1 cellular context compared by ENCODE assay signal in the genomic region with DNA sequence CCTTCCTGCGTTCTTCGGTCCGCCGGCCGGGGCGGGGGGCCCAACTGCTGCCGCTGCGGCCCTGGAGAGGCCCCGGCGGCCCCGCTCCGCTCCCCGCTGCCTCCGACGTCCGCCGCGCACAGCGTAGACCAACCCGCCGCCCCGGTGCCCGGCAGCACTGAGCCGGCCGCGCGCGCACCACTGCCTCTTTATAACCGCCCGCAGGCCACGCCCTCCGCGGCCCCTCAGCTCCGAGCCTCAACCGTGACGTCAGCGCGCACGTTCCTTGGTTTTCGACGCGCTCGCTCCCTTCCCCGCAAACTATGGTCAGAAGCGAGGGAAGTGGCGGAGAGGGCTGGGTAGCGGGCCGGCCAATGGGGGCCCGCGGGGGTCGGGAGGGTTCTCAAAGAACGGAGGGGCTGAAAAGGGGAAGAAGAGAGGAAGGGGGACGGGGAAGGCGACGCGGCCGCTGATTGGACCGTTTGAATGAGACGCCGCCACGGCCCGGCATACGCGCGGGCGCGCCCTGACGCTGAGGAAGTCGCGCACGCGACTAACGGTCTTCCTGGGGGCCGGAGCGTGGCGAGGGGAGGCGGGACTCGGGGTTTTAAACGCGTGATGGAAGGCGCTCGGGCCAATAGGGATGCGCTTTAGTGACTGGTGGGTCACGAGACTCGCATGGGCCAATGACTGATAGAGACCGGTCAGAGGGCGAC.
TF ChIP-seq lines count a peak whose summit lies in the region.

A gene (minus strand): TSS at position 164 of the 695 bp plus-strand sequence. CDS start 199 bp downstream, outside the sequence.

TF ChIP-seq in HepG2, 621 proteins besides CTCF, POLR2A, EP300 and RAD21 (continued from another document and continues in another):
- TF ChIP-seq ZNF256 (CRISPR knock-in tag; conservative IDR thresholded peaks at IDR 0.05): no peak
- TF ChIP-seq SNRNP70 (IDR thresholded peaks at IDR 0.05; ENCODE audit: low read depth, low read length): no peak
- TF ChIP-seq, protein P1, sequence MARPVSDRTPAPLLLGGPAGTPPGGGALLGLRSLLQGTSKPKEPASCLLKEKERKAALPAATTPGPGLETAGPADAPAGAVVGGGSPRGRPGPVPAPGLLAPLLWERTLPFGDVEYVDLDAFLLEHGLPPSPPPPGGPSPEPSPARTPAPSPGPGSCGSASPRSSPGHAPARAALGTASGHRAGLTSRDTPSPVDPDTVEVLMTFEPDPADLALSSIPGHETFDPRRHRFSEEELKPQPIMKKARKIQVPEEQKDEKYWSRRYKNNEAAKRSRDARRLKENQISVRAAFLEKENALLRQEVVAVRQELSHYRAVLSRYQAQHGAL (CRISPR knock-in tag; IDR thresholded peaks at IDR 0.05; ENCODE audit: not compliant biosample characterization): no peak
- TF ChIP-seq ZNF678 (CRISPR knock-in tag; IDR thresholded peaks at IDR 0.05): 0 out of 2 replicates have a peak, but pooled peaks have one; percentile 67
- no peak; the same call in 1 of the 2 replicates for TF ChIP-seq GATA4 (IDR thresholded peaks at IDR 0.05; ENCODE audit: borderline replicate concordance, low read depth)
- no peak for TF ChIP-seq ZEB1 (IDR thresholded peaks at IDR 0.05; ENCODE audit: insufficient replicate concordance, low read depth)
- TF ChIP-seq SIN3B (IDR thresholded peaks at IDR 0.05; ENCODE audit: low read length): no peak
- TF ChIP-seq, protein P2, sequence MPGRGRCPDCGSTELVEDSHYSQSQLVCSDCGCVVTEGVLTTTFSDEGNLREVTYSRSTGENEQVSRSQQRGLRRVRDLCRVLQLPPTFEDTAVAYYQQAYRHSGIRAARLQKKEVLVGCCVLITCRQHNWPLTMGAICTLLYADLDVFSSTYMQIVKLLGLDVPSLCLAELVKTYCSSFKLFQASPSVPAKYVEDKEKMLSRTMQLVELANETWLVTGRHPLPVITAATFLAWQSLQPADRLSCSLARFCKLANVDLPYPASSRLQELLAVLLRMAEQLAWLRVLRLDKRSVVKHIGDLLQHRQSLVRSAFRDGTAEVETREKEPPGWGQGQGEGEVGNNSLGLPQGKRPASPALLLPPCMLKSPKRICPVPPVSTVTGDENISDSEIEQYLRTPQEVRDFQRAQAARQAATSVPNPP (CRISPR knock-in tag; IDR thresholded peaks at IDR 0.05): peak; percentile 73
- 0 out of 2 replicates have a peak, but pooled peaks have one; percentile 35 for TF ChIP-seq NFKBIZ (CRISPR knock-in tag; IDR thresholded peaks at IDR 0.05)
- peak; percentile 63; the same call in 1 of the 2 replicates for TF ChIP-seq SMAD1 (CRISPR knock-in tag; IDR thresholded peaks at IDR 0.05; ENCODE audit: borderline replicate concordance, low read depth)
- TF ChIP-seq ZBTB7A (CRISPR knock-in tag; IDR thresholded peaks at IDR 0.05): no peak
- peak; percentile 92 for TF ChIP-seq ZBTB21 (CRISPR knock-in tag; IDR thresholded peaks at IDR 0.05)
- TF ChIP-seq ZNF619 (CRISPR knock-in tag; IDR thresholded peaks at IDR 0.05): no peak
- no peak for TF ChIP-seq RFXANK (CRISPR knock-in tag; IDR thresholded peaks at IDR 0.05)
- peak; percentile 35; the same call in 1 of the 2 replicates for TF ChIP-seq ESRRA (CRISPR knock-in tag; IDR thresholded peaks at IDR 0.05; ENCODE audit: low read depth)
- no peak for TF ChIP-seq ZKSCAN1 (IDR thresholded peaks at IDR 0.05; ENCODE audit: low read length)
- TF ChIP-seq, protein P3, sequence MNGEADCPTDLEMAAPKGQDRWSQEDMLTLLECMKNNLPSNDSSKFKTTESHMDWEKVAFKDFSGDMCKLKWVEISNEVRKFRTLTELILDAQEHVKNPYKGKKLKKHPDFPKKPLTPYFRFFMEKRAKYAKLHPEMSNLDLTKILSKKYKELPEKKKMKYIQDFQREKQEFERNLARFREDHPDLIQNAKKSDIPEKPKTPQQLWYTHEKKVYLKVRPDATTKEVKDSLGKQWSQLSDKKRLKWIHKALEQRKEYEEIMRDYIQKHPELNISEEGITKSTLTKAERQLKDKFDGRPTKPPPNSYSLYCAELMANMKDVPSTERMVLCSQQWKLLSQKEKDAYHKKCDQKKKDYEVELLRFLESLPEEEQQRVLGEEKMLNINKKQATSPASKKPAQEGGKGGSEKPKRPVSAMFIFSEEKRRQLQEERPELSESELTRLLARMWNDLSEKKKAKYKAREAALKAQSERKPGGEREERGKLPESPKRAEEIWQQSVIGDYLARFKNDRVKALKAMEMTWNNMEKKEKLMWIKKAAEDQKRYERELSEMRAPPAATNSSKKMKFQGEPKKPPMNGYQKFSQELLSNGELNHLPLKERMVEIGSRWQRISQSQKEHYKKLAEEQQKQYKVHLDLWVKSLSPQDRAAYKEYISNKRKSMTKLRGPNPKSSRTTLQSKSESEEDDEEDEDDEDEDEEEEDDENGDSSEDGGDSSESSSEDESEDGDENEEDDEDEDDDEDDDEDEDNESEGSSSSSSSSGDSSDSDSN (CRISPR knock-in tag; IDR thresholded peaks at IDR 0.05): no peak
- TF ChIP-seq RFX1 (IDR thresholded peaks at IDR 0.05): no peak
- peak; percentile 98 for TF ChIP-seq RBFOX2 (IDR thresholded peaks at IDR 0.05; ENCODE audit: low read depth, low read length)
- peak; percentile 54; the same call in 1 of the 2 replicates for TF ChIP-seq ZNF558 (CRISPR knock-in tag; IDR thresholded peaks at IDR 0.05; ENCODE audit: borderline replicate concordance)
- TF ChIP-seq, protein P4, sequence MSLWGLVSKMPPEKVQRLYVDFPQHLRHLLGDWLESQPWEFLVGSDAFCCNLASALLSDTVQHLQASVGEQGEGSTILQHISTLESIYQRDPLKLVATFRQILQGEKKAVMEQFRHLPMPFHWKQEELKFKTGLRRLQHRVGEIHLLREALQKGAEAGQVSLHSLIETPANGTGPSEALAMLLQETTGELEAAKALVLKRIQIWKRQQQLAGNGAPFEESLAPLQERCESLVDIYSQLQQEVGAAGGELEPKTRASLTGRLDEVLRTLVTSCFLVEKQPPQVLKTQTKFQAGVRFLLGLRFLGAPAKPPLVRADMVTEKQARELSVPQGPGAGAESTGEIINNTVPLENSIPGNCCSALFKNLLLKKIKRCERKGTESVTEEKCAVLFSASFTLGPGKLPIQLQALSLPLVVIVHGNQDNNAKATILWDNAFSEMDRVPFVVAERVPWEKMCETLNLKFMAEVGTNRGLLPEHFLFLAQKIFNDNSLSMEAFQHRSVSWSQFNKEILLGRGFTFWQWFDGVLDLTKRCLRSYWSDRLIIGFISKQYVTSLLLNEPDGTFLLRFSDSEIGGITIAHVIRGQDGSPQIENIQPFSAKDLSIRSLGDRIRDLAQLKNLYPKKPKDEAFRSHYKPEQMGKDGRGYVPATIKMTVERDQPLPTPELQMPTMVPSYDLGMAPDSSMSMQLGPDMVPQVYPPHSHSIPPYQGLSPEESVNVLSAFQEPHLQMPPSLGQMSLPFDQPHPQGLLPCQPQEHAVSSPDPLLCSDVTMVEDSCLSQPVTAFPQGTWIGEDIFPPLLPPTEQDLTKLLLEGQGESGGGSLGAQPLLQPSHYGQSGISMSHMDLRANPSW (CRISPR knock-in tag; IDR thresholded peaks at IDR 0.05; ENCODE audit: borderline replicate concordance): no peak
- TF ChIP-seq TARDBP (CRISPR knock-in tag; IDR thresholded peaks at IDR 0.05): no peak
- no peak; the same call in 1 of the 2 replicates for TF ChIP-seq ELF1 (CRISPR knock-in tag; IDR thresholded peaks at IDR 0.05)
- TF ChIP-seq ZBTB20 (CRISPR knock-in tag; IDR thresholded peaks at IDR 0.05; ENCODE audit: borderline replicate concordance, low read depth): no peak; the same call in 1 of the 2 replicates
- no peak; the same call in 1 of the 2 replicates for TF ChIP-seq HNF4A (CRISPR knock-in tag; IDR thresholded peaks at IDR 0.05)
- peak; percentile 79; the same call in 1 of the 2 replicates for TF ChIP-seq GABPB1 (CRISPR knock-in tag; IDR thresholded peaks at IDR 0.05)
- TF ChIP-seq SP4 (CRISPR knock-in tag; IDR thresholded peaks at IDR 0.05): peak; percentile 77
- TF ChIP-seq NR2F1 (CRISPR knock-in tag; IDR thresholded peaks at IDR 0.05): no peak
- no peak for TF ChIP-seq ZNF530 (CRISPR knock-in tag; IDR thresholded peaks at IDR 0.05; ENCODE audit: low read depth)
- no peak for TF ChIP-seq PLRG1 (conservative IDR thresholded peaks at IDR 0.05)
- TF ChIP-seq, protein P5, sequence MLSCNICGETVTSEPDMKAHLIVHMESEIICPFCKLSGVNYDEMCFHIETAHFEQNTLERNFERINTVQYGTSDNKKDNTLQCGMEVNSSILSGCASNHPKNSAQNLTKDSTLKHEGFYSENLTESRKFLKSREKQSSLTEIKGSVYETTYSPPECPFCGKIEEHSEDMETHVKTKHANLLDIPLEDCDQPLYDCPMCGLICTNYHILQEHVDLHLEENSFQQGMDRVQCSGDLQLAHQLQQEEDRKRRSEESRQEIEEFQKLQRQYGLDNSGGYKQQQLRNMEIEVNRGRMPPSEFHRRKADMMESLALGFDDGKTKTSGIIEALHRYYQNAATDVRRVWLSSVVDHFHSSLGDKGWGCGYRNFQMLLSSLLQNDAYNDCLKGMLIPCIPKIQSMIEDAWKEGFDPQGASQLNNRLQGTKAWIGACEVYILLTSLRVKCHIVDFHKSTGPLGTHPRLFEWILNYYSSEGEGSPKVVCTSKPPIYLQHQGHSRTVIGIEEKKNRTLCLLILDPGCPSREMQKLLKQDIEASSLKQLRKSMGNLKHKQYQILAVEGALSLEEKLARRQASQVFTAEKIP (CRISPR knock-in tag; IDR thresholded peaks at IDR 0.05; ENCODE audit: borderline replicate concordance): no peak
- TF ChIP-seq ZFP36 (IDR thresholded peaks at IDR 0.05; ENCODE audit: borderline replicate concordance, low read depth, low read length, partially characterized antibody): no peak
- TF ChIP-seq HDAC2 (CRISPR knock-in tag; IDR thresholded peaks at IDR 0.05): peak; percentile 37; the same call in 1 of the 2 replicates
- peak; percentile 59; the same call in 1 of the 2 replicates for TF ChIP-seq MED1 (CRISPR knock-in tag; IDR thresholded peaks at IDR 0.05)
- peak; percentile 92 for TF ChIP-seq ATF1 (CRISPR knock-in tag; IDR thresholded peaks at IDR 0.05)
- TF ChIP-seq, protein P6, sequence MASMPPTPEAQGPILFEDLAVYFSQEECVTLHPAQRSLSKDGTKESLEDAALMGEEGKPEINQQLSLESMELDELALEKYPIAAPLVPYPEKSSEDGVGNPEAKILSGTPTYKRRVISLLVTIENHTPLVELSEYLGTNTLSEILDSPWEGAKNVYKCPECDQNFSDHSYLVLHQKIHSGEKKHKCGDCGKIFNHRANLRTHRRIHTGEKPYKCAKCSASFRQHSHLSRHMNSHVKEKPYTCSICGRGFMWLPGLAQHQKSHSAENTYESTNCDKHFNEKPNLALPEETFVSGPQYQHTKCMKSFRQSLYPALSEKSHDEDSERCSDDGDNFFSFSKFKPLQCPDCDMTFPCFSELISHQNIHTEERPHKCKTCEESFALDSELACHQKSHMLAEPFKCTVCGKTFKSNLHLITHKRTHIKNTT (CRISPR knock-in tag; IDR thresholded peaks at IDR 0.05): no peak
- no peak for TF ChIP-seq ZNF17 (CRISPR knock-in tag; IDR thresholded peaks at IDR 0.05)
- peak; percentile 90 for TF ChIP-seq TAF1 (CRISPR knock-in tag; IDR thresholded peaks at IDR 0.05)
- TF ChIP-seq, protein P7, sequence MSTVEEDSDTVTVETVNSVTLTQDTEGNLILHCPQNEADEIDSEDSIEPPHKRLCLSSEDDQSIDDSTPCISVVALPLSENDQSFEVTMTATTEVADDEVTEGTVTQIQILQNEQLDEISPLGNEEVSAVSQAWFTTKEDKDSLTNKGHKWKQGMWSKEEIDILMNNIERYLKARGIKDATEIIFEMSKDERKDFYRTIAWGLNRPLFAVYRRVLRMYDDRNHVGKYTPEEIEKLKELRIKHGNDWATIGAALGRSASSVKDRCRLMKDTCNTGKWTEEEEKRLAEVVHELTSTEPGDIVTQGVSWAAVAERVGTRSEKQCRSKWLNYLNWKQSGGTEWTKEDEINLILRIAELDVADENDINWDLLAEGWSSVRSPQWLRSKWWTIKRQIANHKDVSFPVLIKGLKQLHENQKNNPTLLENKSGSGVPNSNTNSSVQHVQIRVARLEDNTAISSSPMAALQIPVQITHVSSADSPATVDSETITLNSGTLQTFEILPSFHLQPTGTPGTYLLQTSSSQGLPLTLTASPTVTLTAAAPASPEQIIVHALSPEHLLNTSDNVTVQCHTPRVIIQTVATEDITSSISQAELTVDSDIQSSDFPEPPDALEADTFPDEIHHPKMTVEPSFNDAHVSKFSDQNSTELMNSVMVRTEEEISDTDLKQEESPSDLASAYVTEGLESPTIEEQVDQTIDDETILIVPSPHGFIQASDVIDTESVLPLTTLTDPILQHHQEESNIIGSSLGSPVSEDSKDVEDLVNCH (CRISPR knock-in tag; IDR thresholded peaks at IDR 0.05): peak; percentile 86; the same call in 1 of the 2 replicates
- TF ChIP-seq ZNF737 (CRISPR knock-in tag; IDR thresholded peaks at IDR 0.05; ENCODE audit: borderline replicate concordance): no peak
- TF ChIP-seq, protein P8, sequence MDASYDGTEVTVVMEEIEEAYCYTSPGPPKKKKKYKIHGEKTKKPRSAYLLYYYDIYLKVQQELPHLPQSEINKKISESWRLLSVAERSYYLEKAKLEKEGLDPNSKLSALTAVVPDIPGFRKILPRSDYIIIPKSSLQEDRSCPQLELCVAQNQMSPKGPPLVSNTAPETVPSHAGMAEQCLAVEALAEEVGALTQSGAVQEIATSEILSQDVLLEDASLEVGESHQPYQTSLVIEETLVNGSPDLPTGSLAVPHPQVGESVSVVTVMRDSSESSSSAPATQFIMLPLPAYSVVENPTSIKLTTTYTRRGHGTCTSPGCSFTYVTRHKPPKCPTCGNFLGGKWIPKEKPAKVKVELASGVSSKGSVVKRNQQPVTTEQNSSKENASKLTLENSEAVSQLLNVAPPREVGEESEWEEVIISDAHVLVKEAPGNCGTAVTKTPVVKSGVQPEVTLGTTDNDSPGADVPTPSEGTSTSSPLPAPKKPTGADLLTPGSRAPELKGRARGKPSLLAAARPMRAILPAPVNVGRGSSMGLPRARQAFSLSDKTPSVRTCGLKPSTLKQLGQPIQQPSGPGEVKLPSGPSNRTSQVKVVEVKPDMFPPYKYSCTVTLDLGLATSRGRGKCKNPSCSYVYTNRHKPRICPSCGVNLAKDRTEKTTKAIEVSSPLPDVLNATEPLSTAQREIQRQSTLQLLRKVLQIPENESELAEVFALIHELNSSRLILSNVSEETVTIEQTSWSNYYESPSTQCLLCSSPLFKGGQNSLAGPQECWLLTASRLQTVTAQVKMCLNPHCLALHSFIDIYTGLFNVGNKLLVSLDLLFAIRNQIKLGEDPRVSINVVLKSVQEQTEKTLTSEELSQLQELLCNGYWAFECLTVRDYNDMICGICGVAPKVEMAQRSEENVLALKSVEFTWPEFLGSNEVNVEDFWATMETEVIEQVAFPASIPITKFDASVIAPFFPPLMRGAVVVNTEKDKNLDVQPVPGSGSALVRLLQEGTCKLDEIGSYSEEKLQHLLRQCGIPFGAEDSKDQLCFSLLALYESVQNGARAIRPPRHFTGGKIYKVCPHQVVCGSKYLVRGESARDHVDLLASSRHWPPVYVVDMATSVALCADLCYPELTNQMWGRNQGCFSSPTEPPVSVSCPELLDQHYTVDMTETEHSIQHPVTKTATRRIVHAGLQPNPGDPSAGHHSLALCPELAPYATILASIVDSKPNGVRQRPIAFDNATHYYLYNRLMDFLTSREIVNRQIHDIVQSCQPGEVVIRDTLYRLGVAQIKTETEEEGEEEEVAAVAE (CRISPR knock-in tag; IDR thresholded peaks at IDR 0.05; ENCODE audit: borderline replicate concordance): peak; percentile 98
- TF ChIP-seq, protein P9, sequence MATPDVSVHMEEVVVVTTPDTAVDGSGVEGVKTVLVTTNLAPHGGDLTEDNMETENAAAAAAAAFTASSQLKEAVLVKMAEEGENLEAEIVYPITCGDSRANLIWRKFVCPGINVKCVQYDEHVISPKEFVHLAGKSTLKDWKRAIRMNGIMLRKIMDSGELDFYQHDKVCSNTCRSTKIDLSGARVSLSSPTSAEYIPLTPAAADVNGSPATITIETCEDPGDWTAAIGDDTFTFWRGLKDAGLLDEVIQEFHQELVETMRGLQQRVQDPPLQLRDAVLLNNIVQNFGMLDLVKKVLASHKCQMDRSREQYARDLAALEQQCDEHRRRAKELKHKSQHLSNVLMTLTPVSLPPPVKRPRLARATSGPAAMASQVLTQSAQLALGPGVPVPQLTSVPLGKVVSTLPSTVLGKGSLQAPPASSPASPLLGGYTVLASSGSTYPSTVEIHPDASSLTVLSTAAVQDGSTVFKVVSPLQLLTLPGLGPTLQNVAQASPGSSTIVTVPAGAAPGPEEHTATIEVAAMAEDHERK (CRISPR knock-in tag; IDR thresholded peaks at IDR 0.05; ENCODE audit: low read depth): peak; percentile 81
